In genomic region chr16:89994389-89994720, GRCh38 we compare ENCODE assay signal across 9 cellular contexts. TPM values are rescaled to one million over a fixed set of nuclear protein-coding genes. Genes with fewer than 3 reads are reported as not detected.
A peak's percentile ranks its signal among the peaks of the same experiment; 100 is the strongest.
DNase-seq lines count a peak whose midpoint lies in the region; ATAC-seq and TF ChIP-seq lines count a peak whose summit lies in the region.
"Had no signal": no experiment of that assay in that cellular context is flagged by ENCODE, and none has a peak within 500 bp of the region (broad histone marks: within the 10 kb centered on the region; RNA-seq: fewer than 3 reads in every experiment).

No MANE protein-coding gene starts in this region.

- H3K27me3 Mint-ChIP-seq in CD4-positive, CD25-positive, alpha-beta regulatory T cell: no peaks in the 10 kb centered on the region
- H3K27me3 Mint-ChIP-seq in endodermal cell (ENCODE audit: insufficient read depth): no peaks in the 10 kb centered on the region
- H3K27me3 Mint-ChIP-seq in neural crest cell (ENCODE audit: low read depth): no peaks in the 10 kb centered on the region

- H3K27me3 ChIP-seq in CD4-positive, CD25-positive, alpha-beta regulatory T cell (ENCODE audit: control insufficient read depth, insufficient read depth, low read length): no peaks in the 10 kb centered on the region
- H3K27me3 ChIP-seq in Panc1 (ENCODE audit: control insufficient read depth, insufficient read depth, low read length): no peaks in the 10 kb centered on the region
- H3K27me3 ChIP-seq in endodermal cell (ENCODE audit: control insufficient read depth, insufficient read depth, low read length, poor library complexity, severe bottlenecking): no peaks in the 10 kb centered on the region

- intact Hi-C loops in Panc1 (cut with micrococcal nuclease; ENCODE audit: unreplicated experiment): no loop called here

- no peak overlapping the region for H3K4me3 ChIP-seq in CD4-positive, CD25-positive, alpha-beta regulatory T cell (ENCODE audit: low read depth, low read length)
- H3K4me3 ChIP-seq in Panc1 (ENCODE audit: low read depth in 2 of 2, low read length in 2 of 2): no peak overlapping the region
- H3K4me3 ChIP-seq in endodermal cell (ENCODE audit: low read length): peak overlapping the region; percentile 38

- POLR2A ChIA-PET in Panc1 (lab: Charles Lee): no interaction called here

- in situ Hi-C loops in Panc1 (cut with HindIII; ENCODE audit: low pct_unique_long_range_greater_than_20kb, low sequenced_read_pairs): no loop called here

- no peaks in the 10 kb centered on the region for H3K4me1 ChIP-seq in CD4-positive, CD25-positive, alpha-beta regulatory T cell (ENCODE audit: control insufficient read depth, insufficient read depth, low read length, poor library complexity, severe bottlenecking)
- H3K4me1 ChIP-seq in Panc1 (ENCODE audit: control insufficient read depth, insufficient read depth, low read length) (no peaks in the 10 kb centered on the region), endodermal cell (ENCODE audit: control insufficient read depth, insufficient read depth, low read length) (no peaks in the 10 kb centered on the region)

- CTCF ChIA-PET in Panc1 (lab: Charles Lee): no interaction called here

- H3K4me1 Mint-ChIP-seq in CD4-positive, CD25-positive, alpha-beta regulatory T cell: no peaks in the 10 kb centered on the region
- H3K4me1 Mint-ChIP-seq in endodermal cell (no peaks in the 10 kb centered on the region), neural crest cell (no peaks in the 10 kb centered on the region)

- 97 to 98% methylated on average over 7 of the region's 7 CpGs for WGBS in endodermal cell (ENCODE audit: insufficient coverage in 1 of 2, insufficient read length in 1 of 2), 2 experiments

- no peak for ATAC-seq in CD4-positive, CD25-positive, alpha-beta regulatory T cell (ENCODE audit: low read depth in 2 of 2)
- no peak for ATAC-seq in Panc1

- H3K9me3 ChIP-seq in CD4-positive, CD25-positive, alpha-beta regulatory T cell (ENCODE audit: control insufficient read depth in 2 of 2, low read length in 2 of 2): no peaks in the 10 kb centered on the region
- H3K9me3 ChIP-seq in Panc1 (ENCODE audit: control insufficient read depth, insufficient read depth, low read depth, low read length): peaks cover 7% of the 10 kb centered on the region; the same call in 1 of the 2 replicates
- peaks cover 35% of the 10 kb centered on the region for H3K9me3 ChIP-seq in endodermal cell (ENCODE audit: control insufficient read depth, low read length)

- H3K27ac Mint-ChIP-seq in CD4-positive, CD25-positive, alpha-beta regulatory T cell: peak overlapping the region in 2 of 3 donors; percentile 68 to 87
- H3K27ac Mint-ChIP-seq in endodermal cell (peak overlapping the region; percentile 96), neural crest cell (ENCODE audit: unreplicated experiment) (peak overlapping the region; percentile 84)

- peaks cover 37% of the 10 kb centered on the region for H3K36me3 ChIP-seq in CD4-positive, CD25-positive, alpha-beta regulatory T cell (ENCODE audit: control insufficient read depth, insufficient read depth, low read length)
- H3K36me3 ChIP-seq in Panc1 (ENCODE audit: control insufficient read depth, insufficient read depth, low read length): peaks cover 2% of the 10 kb centered on the region
- H3K36me3 ChIP-seq in endodermal cell (ENCODE audit: control insufficient read depth, insufficient read depth, low read length): peaks cover 77% of the 10 kb centered on the region

- no peak overlapping the region for H3K27ac ChIP-seq in CD4-positive, CD25-positive, alpha-beta regulatory T cell (ENCODE audit: insufficient read depth, low read length, poor library complexity, severe bottlenecking)
- H3K27ac ChIP-seq in Panc1 (ENCODE audit: low read length): peak overlapping the region; percentile 79
- H3K27ac ChIP-seq in endodermal cell (ENCODE audit: low read depth, low read length): peak overlapping the region; percentile 87

- peaks cover 0 to 2% (median 0%) of the 10 kb centered on the region in 7 donors for H3K9me3 Mint-ChIP-seq in CD4-positive, CD25-positive, alpha-beta regulatory T cell
- peaks cover 31% of the 10 kb centered on the region for H3K9me3 Mint-ChIP-seq in endodermal cell
- H3K9me3 Mint-ChIP-seq in neural crest cell: peaks cover 4% of the 10 kb centered on the region

- peaks cover 22% of the 10 kb centered on the region for H3K36me3 Mint-ChIP-seq in CD4-positive, CD25-positive, alpha-beta regulatory T cell
- peaks cover 78% of the 10 kb centered on the region for H3K36me3 Mint-ChIP-seq in endodermal cell (ENCODE audit: low read depth)
- H3K36me3 Mint-ChIP-seq in neural crest cell (ENCODE audit: low read depth): peaks cover 30% of the 10 kb centered on the region

- no peak for DNase-seq in CD4-positive, CD25-positive, alpha-beta regulatory T cell
- DNase-seq in Panc1 (ENCODE audit: low read depth, low spot score): no peak
- no peak for DNase-seq in endodermal cell
- no peak for DNase-seq in neural crest cell (ENCODE audit: low read depth, low spot score)
- DNase-seq in putamen (ENCODE audit: low spot score): no peak
- DNase-seq in activated effector memory CD4-positive, alpha-beta T cell treated with Interleukin-2 at 50 U/mL for 16 hours: no peak
- DNase-seq in SK-N-DZ (ENCODE audit: low spot score): no peak
- DNase-seq in islet precursor cell: no peak
- DNase-seq: NCI-H524 treated with DMSO at 0.1 percent for 48 hours had no signal

- TF ChIP-seq CTCF in Panc1 (IDR thresholded peaks at IDR 0.05) (no peak), endodermal cell (conservative IDR thresholded peaks at IDR 0.05) (no peak), neural crest cell (conservative IDR thresholded peaks at IDR 0.05) (no peak)

- no TSS peak for BruUV-seq in Panc1 (replicated peaks; lab: Mats Ljungman, UMichigan)

- no peak overlapping the region for H3K9ac ChIP-seq in endodermal cell (ENCODE audit: extremely low read depth, low read length, poor library complexity, severe bottlenecking)

- H3K4me3 Mint-ChIP-seq in CD4-positive, CD25-positive, alpha-beta regulatory T cell: peak overlapping the region in 2 of 4 donors; percentile 32 to 91
- no peak overlapping the region for H3K4me3 Mint-ChIP-seq in endodermal cell
- H3K4me3 Mint-ChIP-seq in neural crest cell: peak overlapping the region; percentile 16

RNA-seq across cellular contexts. Expression of gene DBNDD1, which starts 24.9 kb away (rescaled TPM):
- total RNA-seq in CD4-positive, CD25-positive, alpha-beta regulatory T cell: 1.1 TPM
- 1 to 10 TPM; 2.0 to 7.8 (median 4.7) TPM for polyA plus RNA-seq in CD4-positive, CD25-positive, alpha-beta regulatory T cell
- 32.3 TPM for total RNA-seq in Panc1 (2021; ENCODE audit: unreplicated experiment)
- 48.9 TPM for polyA plus RNA-seq in Panc1 (2012; ENCODE audit: insufficient read length)
- 10 to 100 TPM; 31.5 to 32.5 TPM for total RNA-seq in endodermal cell
- 29.9 TPM for polyA plus RNA-seq in endodermal cell (2013, experiment 1 of 2)
- 27.8 TPM for polyA plus RNA-seq in endodermal cell (2013, experiment 2 of 2)
- 4.9 and 5.6 TPM in 2 replicates for total RNA-seq in neural crest cell
- polyA plus RNA-seq in SK-N-DZ (2014; cell fraction: cytosol; rRNA removed): 90.8 and 91.6 TPM in 2 replicates
- 51.7 and 56.1 TPM in 2 replicates for polyA plus RNA-seq in SK-N-DZ (2014; cell fraction: nucleus; rRNA removed)

RNA-seq across cellular contexts. Expression of gene DEF8, which starts 45.8 kb away (rescaled TPM):
- total RNA-seq in CD4-positive, CD25-positive, alpha-beta regulatory T cell: 28.9 TPM
- polyA plus RNA-seq in CD4-positive, CD25-positive, alpha-beta regulatory T cell: 10 to 100 TPM; 22.7 to 51.6 (median 28.2) TPM
- total RNA-seq in Panc1 (2021; ENCODE audit: unreplicated experiment) (64.6 TPM), endodermal cell (10 to 100 TPM; 74.9 to 81.2 TPM), neural crest cell (67.6 and 70.1 TPM in 2 replicates)
- 70.1 TPM for polyA plus RNA-seq in Panc1 (2012; ENCODE audit: insufficient read length)
- polyA plus RNA-seq in endodermal cell (2013, experiment 1 of 2): 53.8 TPM
- 53.3 TPM for polyA plus RNA-seq in endodermal cell (2013, experiment 2 of 2)
- 115 and 143 TPM in 2 replicates for polyA plus RNA-seq in SK-N-DZ (2014; cell fraction: cytosol; rRNA removed)
- 288 and 329 TPM in 2 replicates for polyA plus RNA-seq in SK-N-DZ (2014; cell fraction: nucleus; rRNA removed)
